8 cellular contexts compared by ENCODE assay signal in genomic region chr17:81891303-81891552, GRCh38. TPM values are rescaled to one million over a fixed set of nuclear protein-coding genes. Genes with fewer than 3 reads are reported as not detected.
A peak's percentile ranks its signal among the peaks of the same experiment; 100 is the strongest.
DNase-seq lines count a peak whose midpoint lies in the region; ATAC-seq and TF ChIP-seq lines count a peak whose summit lies in the region.

No MANE protein-coding gene starts in this region.

- POLR2A ChIA-PET in CD4-positive, alpha-beta memory T cell (lab: Charles Lee; ENCODE audit: partially characterized antibody): interaction anchor here (0.7 to 4.2 kb wide), 7 partner anchors 11 to 649 kb away, joined by 3 to 29 read pairs (median 4); partner anchors contain the start of genes ARHGDIA, MAFG and PCYT2

- no peak for TF ChIP-seq CTCF in breast epithelium (IDR thresholded peaks at IDR 0.05)
- TF ChIP-seq CTCF in nephron (IDR thresholded peaks at IDR 0.05; ENCODE audit: unreplicated experiment in 3 of 3): no peak

- H3K4me3 Mint-ChIP-seq in CD4-positive, alpha-beta memory T cell: peak overlapping the region; percentile 86 to 97 (median 96)
- H3K4me3 Mint-ChIP-seq in nephron: peak overlapping the region; percentile 96 to 98 (median 97)

- no peaks in the 10 kb centered on the region for H3K27me3 ChIP-seq in CD4-positive, alpha-beta memory T cell (ENCODE audit: insufficient read depth, low read length)
- H3K27me3 ChIP-seq in breast epithelium: no peaks in the 10 kb centered on the region

- DNase-seq in CD4-positive, alpha-beta memory T cell: no peak
- DNase-seq in breast epithelium (ENCODE audit: low spot score in 2 of 2) (no peak), NCI-H1694 (lab: John Stamatoyannopoulos, UW) (no peak), NCI-H748 (lab: John Stamatoyannopoulos, UW; ENCODE audit: unreplicated experiment) (no peak), cerebellar cortex (ENCODE audit: low spot score) (no peak)
- no peak for DNase-seq in stimulated activated naive CD4-positive, alpha-beta T cell (lab: John Stamatoyannopoulos, UW)

- peak overlapping the region; percentile 64 for H3K27ac ChIP-seq in CD4-positive, alpha-beta memory T cell (ENCODE audit: low read depth, low read length)
- H3K27ac ChIP-seq in breast epithelium: peak overlapping the region; percentile 94 to 96

- H3K4me3 ChIP-seq in CD4-positive, alpha-beta memory T cell (ENCODE audit: low read length in 2 of 2): peak overlapping the region in 1 of 2 donors; percentile 69
- peak overlapping the region; percentile 88 to 98 (median 98) for H3K4me3 ChIP-seq in breast epithelium

- no peak for TF ChIP-seq POLR2A in breast epithelium (IDR thresholded peaks at IDR 0.05)

- intact Hi-C loops in CD4-positive, alpha-beta memory T cell (cut with micrococcal nuclease): loop anchor here (1.0 to 2.0 kb wide), 4 partner anchors 20 to 36 kb away; partner anchors contain the start of genes ARHGDIA, MAFG, P4HB and PCYT2
- intact Hi-C loops in breast epithelium (cut with DNase I; ENCODE audit: low total_unique reads): loop anchor here (5.0 kb wide), 2 partner anchors 116 to 569 kb away; no protein-coding TSS in a partner anchor

- ATAC-seq in HG03064 (IDR thresholded peaks at IDR 0.05; ENCODE audit: low read depth, unreplicated experiment): peak; percentile 16

- H3K9me3 ChIP-seq in CD4-positive, alpha-beta memory T cell (ENCODE audit: control insufficient read depth in 1 of 2, low read length in 2 of 2): no peaks in the 10 kb centered on the region
- H3K9me3 ChIP-seq in breast epithelium: no peaks in the 10 kb centered on the region

- CTCF ChIA-PET in CD4-positive, alpha-beta memory T cell (lab: Charles Lee; ENCODE audit: partially characterized antibody): no interaction called here

- peaks cover 8 to 33% (median 16%) of the 10 kb centered on the region in 4 donors for H3K4me1 Mint-ChIP-seq in CD4-positive, alpha-beta memory T cell
- peaks cover 4% of the 10 kb centered on the region for H3K4me1 Mint-ChIP-seq in nephron

- H3K36me3 ChIP-seq in CD4-positive, alpha-beta memory T cell (ENCODE audit: insufficient read depth, low read length): peaks cover 38% of the 10 kb centered on the region
- no peaks in the 10 kb centered on the region for H3K36me3 ChIP-seq in breast epithelium

- H3K27ac Mint-ChIP-seq in CD4-positive, alpha-beta memory T cell: peak overlapping the region; percentile 89 to 98 (median 97)
- H3K27ac Mint-ChIP-seq in nephron: peak overlapping the region; percentile 71 to 97 (median 95)

- H3K4me1 ChIP-seq in CD4-positive, alpha-beta memory T cell (ENCODE audit: insufficient read depth, low read length): peaks cover 20% of the 10 kb centered on the region
- H3K4me1 ChIP-seq in breast epithelium: peaks cover 4 to 7% of the 10 kb centered on the region in 2 donors

- H3K27me3 Mint-ChIP-seq in CD4-positive, alpha-beta memory T cell: no peaks in the 10 kb centered on the region
- H3K27me3 Mint-ChIP-seq in nephron (ENCODE audit: low read depth): no peaks in the 10 kb centered on the region

- peaks cover 0 to 2% (median 0%) of the 10 kb centered on the region in 8 donors for H3K9me3 Mint-ChIP-seq in CD4-positive, alpha-beta memory T cell
- no peaks in the 10 kb centered on the region for H3K9me3 Mint-ChIP-seq in nephron

- H3K36me3 Mint-ChIP-seq in CD4-positive, alpha-beta memory T cell: peaks cover 29 to 45% of the 10 kb centered on the region in 2 donors
- peaks cover 33% of the 10 kb centered on the region for H3K36me3 Mint-ChIP-seq in nephron (ENCODE audit: low read depth)

RNA-seq across cellular contexts. Expression of gene ALYREF, which starts 0.2 kb away (rescaled TPM):
- 10 to 100 TPM; 47.2 to 47.7 TPM for total RNA-seq in CD4-positive, alpha-beta memory T cell
- 10 to 100 TPM; 23.3 to 50.8 TPM for polyA plus RNA-seq in CD4-positive, alpha-beta memory T cell
- 10 to 100 TPM; 37.4 to 69.5 (median 50.9) TPM for total RNA-seq in breast epithelium

RNA-seq across cellular contexts. Expression of gene ANAPC11, which starts 0.3 kb away (rescaled TPM):
- total RNA-seq in CD4-positive, alpha-beta memory T cell: 10 to 100 TPM; 53.8 to 57.0 TPM
- polyA plus RNA-seq in CD4-positive, alpha-beta memory T cell: 100 to 1,000 TPM; 262 to 267 TPM
- total RNA-seq in breast epithelium: 100 to 1,000 TPM in 2 of 3 donors, 10 to 100 TPM in 1; 99.7 to 127 (median 117) TPM

RNA-seq across cellular contexts. Expression of gene NPB, which starts 10.8 kb away (rescaled TPM):
- total RNA-seq in CD4-positive, alpha-beta memory T cell: under 1 TPM; 0.61 to 0.79 TPM
- polyA plus RNA-seq in CD4-positive, alpha-beta memory T cell: not detected
- total RNA-seq in breast epithelium: 1 to 10 TPM in 1 of 3 donors, not detected in 2; 2.0 TPM

RNA-seq across cellular contexts. Expression of gene PCYT2, which starts 20.0 kb away (rescaled TPM):
- 10 to 100 TPM; 43.5 to 48.3 TPM for total RNA-seq in CD4-positive, alpha-beta memory T cell
- polyA plus RNA-seq in CD4-positive, alpha-beta memory T cell: 10 to 100 TPM; 27.8 to 30.3 TPM
- total RNA-seq in breast epithelium: 10 to 100 TPM; 22.9 to 69.4 (median 35.9) TPM

RNA-seq across cellular contexts. Expression of gene ARHGDIA, which starts 20.1 kb away (rescaled TPM):
- 100 to 1,000 TPM; 380 to 382 TPM for total RNA-seq in CD4-positive, alpha-beta memory T cell
- 100 to 1,000 TPM in 1 of 2 donors, 10 to 100 TPM in 1; 84.8 to 205 TPM for polyA plus RNA-seq in CD4-positive, alpha-beta memory T cell
- 100 to 1,000 TPM in 2 of 3 donors, 10 to 100 TPM in 1; 67.0 to 135 (median 124) TPM for total RNA-seq in breast epithelium
